2 cellular contexts compared by ENCODE assay signal in the genomic region with DNA sequence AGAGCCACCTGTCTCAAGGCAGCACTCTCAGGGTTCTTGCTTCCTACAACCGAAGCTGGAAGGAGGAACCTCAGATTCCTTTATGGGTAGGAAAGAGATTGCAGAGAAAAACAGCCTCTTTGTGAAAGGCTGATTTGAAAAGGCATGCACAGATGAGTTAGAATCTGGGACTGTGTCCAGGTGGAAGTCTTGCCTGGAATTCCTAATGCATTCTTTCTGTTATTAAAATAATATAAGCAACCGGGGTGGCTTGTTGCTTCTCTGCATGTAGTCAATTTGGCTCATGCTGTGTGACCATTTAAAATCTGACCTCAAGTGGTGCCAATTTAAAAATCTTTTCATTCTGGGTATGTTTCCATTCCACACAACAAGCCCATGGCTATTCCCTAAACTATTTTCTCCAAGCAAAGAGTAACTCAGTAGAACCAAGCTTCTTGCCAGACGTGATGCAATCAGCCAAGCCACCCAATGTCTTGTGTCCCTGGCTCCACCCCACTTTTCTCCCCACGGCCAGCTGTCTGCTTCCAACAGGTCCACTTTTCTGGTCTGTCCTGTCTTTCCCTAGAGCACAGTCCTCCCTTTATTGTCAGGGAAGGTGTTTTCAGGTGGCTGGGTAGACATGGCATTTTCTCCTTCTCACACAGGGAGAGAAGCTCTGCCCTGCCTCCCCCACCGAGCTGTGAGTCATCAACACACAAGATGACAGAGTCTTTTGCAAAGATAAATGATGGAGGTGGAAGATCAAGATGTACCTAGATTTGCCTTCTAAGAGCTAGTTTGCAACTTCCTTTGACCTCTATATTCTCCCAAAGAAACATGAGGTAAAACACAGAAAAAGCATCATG.
TF ChIP-seq lines count a peak whose summit lies in the region.

No MANE protein-coding gene starts in this region.

TF ChIP-seq in GM23338, 12 proteins besides CTCF, POLR2A, EP300 and RAD21:
- TF ChIP-seq POLR2AphosphoS5 (IDR thresholded peaks at IDR 0.05; ENCODE audit: low read depth) (no peak), NANOG (IDR thresholded peaks at IDR 0.05; ENCODE audit: borderline replicate concordance) (no peak), ZNF331 (CRISPR knock-in tag; IDR thresholded peaks at IDR 0.05; ENCODE audit: low read depth) (no peak), JUNB (IDR thresholded peaks at IDR 0.05; ENCODE audit: unreplicated experiment) (no peak), EZH2phosphoT487 (IDR thresholded peaks at IDR 0.05; ENCODE audit: unreplicated experiment) (no peak)
- TF ChIP-seq, protein P1, sequence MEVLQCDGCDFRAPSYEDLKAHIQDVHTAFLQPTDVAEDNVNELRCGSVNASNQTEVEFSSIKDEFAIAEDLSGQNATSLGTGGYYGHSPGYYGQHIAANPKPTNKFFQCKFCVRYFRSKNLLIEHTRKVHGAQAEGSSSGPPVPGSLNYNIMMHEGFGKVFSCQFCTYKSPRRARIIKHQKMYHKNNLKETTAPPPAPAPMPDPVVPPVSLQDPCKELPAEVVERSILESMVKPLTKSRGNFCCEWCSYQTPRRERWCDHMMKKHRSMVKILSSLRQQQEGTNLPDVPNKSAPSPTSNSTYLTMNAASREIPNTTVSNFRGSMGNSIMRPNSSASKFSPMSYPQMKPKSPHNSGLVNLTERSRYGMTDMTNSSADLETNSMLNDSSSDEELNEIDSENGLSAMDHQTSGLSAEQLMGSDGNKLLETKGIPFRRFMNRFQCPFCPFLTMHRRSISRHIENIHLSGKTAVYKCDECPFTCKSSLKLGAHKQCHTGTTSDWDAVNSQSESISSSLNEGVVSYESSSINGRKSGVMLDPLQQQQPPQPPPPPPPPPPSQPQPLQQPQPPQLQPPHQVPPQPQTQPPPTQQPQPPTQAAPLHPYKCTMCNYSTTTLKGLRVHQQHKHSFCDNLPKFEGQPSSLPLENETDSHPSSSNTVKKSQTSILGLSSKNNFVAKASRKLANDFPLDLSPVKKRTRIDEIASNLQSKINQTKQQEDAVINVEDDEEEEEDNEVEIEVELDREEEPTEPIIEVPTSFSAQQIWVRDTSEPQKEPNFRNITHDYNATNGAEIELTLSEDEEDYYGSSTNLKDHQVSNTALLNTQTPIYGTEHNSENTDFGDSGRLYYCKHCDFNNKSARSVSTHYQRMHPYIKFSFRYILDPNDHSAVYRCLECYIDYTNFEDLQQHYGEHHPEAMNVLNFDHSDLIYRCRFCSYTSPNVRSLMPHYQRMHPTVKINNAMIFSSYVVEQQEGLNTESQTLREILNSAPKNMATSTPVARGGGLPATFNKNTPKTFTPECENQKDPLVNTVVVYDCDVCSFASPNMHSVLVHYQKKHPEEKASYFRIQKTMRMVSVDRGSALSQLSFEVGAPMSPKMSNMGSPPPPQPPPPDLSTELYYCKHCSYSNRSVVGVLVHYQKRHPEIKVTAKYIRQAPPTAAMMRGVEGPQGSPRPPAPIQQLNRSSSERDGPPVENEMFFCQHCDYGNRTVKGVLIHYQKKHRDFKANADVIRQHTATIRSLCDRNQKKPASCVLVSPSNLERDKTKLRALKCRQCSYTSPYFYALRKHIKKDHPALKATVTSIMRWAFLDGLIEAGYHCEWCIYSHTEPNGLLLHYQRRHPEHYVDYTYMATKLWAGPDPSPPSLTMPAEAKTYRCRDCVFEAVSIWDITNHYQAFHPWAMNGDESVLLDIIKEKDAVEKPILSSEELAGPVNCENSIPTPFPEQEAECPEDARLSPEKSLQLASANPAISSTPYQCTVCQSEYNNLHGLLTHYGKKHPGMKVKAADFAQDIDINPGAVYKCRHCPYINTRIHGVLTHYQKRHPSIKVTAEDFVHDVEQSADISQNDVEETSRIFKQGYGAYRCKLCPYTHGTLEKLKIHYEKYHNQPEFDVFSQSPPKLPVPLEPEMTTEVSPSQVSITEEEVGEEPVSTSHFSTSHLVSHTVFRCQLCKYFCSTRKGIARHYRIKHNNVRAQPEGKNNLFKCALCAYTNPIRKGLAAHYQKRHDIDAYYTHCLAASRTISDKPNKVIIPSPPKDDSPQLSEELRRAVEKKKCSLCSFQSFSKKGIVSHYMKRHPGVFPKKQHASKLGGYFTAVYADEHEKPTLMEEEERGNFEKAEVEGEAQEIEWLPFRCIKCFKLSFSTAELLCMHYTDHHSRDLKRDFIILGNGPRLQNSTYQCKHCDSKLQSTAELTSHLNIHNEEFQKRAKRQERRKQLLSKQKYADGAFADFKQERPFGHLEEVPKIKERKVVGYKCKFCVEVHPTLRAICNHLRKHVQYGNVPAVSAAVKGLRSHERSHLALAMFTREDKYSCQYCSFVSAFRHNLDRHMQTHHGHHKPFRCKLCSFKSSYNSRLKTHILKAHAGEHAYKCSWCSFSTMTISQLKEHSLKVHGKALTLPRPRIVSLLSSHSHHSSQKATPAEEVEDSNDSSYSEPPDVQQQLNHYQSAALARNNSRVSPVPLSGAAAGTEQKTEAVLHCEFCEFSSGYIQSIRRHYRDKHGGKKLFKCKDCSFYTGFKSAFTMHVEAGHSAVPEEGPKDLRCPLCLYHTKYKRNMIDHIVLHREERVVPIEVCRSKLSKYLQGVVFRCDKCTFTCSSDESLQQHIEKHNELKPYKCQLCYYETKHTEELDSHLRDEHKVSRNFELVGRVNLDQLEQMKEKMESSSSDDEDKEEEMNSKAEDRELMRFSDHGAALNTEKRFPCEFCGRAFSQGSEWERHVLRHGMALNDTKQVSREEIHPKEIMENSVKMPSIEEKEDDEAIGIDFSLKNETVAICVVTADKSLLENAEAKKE (CRISPR knock-in tag; IDR thresholded peaks at IDR 0.05): 0 out of 2 replicates have a peak, but pooled peaks have one; percentile 33

TF ChIP-seq in endothelial cell of umbilical vein, 7 proteins besides CTCF, POLR2A, EP300 and RAD21:
- TF ChIP-seq, protein P2, sequence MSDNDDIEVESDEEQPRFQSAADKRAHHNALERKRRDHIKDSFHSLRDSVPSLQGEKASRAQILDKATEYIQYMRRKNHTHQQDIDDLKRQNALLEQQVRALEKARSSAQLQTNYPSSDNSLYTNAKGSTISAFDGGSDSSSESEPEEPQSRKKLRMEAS (IDR thresholded peaks at IDR 0.05; ENCODE audit: insufficient read depth, insufficient read length): no peak
- TF ChIP-seq EZH2 (IDR thresholded peaks at IDR 0.05; ENCODE audit: borderline replicate concordance, low read depth, low read length, severe bottlenecking) (no peak), FOS (IDR thresholded peaks at IDR 0.05; ENCODE audit: borderline replicate concordance, insufficient read depth, low read length) (peak; percentile 40)
